In genomic region chr15:78148392-78149067, GRCh38 we compare ENCODE assay signal across 9 cellular contexts. TPM values are rescaled to one million over a fixed set of nuclear protein-coding genes. Genes with fewer than 3 reads are reported as not detected.
DNase-seq lines count a peak whose midpoint lies in the region; ATAC-seq and TF ChIP-seq lines count a peak whose summit lies in the region.
"Had no signal": no experiment of that assay in that cellular context is flagged by ENCODE, and none has a peak within 500 bp of the region (broad histone marks: within the 10 kb centered on the region; RNA-seq: fewer than 3 reads in every experiment).

No MANE protein-coding gene starts in this region.

- intact Hi-C loops in left lung (cut with DNase I) = no loop called here
- intact Hi-C loops in upper lobe of right lung (cut with DNase I) = no loop called here

- H3K27ac ChIP-seq in AG04450 (ENCODE audit: low read depth, low read length) (no peak overlapping the region), left lung (peak overlapping the region in 1 of 2 donors; percentile 82), upper lobe of right lung (peak overlapping the region; percentile 58)

- H3K27ac Mint-ChIP-seq in activated CD8-positive, alpha-beta T cell treated with anti-CD3 and anti-CD28 coated beads, Interleukin-2, amount 10 ng/mL, durations not matched to agents 7 days and 5 days = peak overlapping the region; percentile 92

- no peaks in the 10 kb centered on the region for H3K36me3 ChIP-seq in left lung
- no peaks in the 10 kb centered on the region for H3K36me3 ChIP-seq in upper lobe of right lung

- H3K4me3 Mint-ChIP-seq in activated CD8-positive, alpha-beta T cell treated with anti-CD3 and anti-CD28 coated beads, Interleukin-2, amount 10 ng/mL, durations not matched to agents 7 days and 5 days = peak overlapping the region; percentile 94

- H3K4me3 ChIP-seq in AG04450 (ENCODE audit: low read depth, low read length) (peak overlapping the region; percentile 77), left lung (peak overlapping the region; percentile 86 to 92), upper lobe of right lung (peak overlapping the region; percentile 84)

- H3K9me3 Mint-ChIP-seq in activated CD8-positive, alpha-beta T cell treated with anti-CD3 and anti-CD28 coated beads, Interleukin-2, amount 10 ng/mL, durations not matched to agents 7 days and 5 days (ENCODE audit: insufficient read depth) = no peaks in the 10 kb centered on the region

- peaks cover 48% of the 10 kb centered on the region for H3K4me1 Mint-ChIP-seq in activated CD8-positive, alpha-beta T cell treated with anti-CD3 and anti-CD28 coated beads, Interleukin-2, amount 10 ng/mL, durations not matched to agents 7 days and 5 days (ENCODE audit: low read depth)

- H3K4me1 ChIP-seq in left lung (peaks cover 12 to 29% of the 10 kb centered on the region in 2 donors), upper lobe of right lung (peaks cover 16% of the 10 kb centered on the region)

- H3K9me3 ChIP-seq in AG04450 (ENCODE audit: control insufficient read depth, insufficient read depth, low read length) = no peaks in the 10 kb centered on the region
- H3K9me3 ChIP-seq in left lung = no peaks in the 10 kb centered on the region
- H3K9me3 ChIP-seq in upper lobe of right lung = no peaks in the 10 kb centered on the region

- no peaks in the 10 kb centered on the region for H3K27me3 Mint-ChIP-seq in activated CD8-positive, alpha-beta T cell treated with anti-CD3 and anti-CD28 coated beads, Interleukin-2, amount 10 ng/mL, durations not matched to agents 7 days and 5 days (ENCODE audit: low read depth)

- POLR2A ChIA-PET in AG04450 (lab: Yijun Ruan, JAX) = interaction anchor here (0.6 to 1.0 kb wide), 7 partner anchors 18 to 148 kb away, joined by 3 to 8 read pairs (median 5); partner anchors contain the start of gene CIB2
- POLR2A ChIA-PET in activated CD8-positive, alpha-beta T cell treated with anti-CD3 and anti-CD28 coated beads, Interleukin-2, amount 10 ng/mL, durations not matched to agents 7 days and 5 days (lab: Charles Lee) = interaction anchor here (0.6 to 3.1 kb wide), 10 partner anchors 9 to 63 kb away, joined by 3 to 21 read pairs (median 6); partner anchors contain the start of gene CIB2

- H3K27me3 ChIP-seq in AG04450 (ENCODE audit: control insufficient read depth, insufficient read depth, low read length) (no peaks in the 10 kb centered on the region), left lung (no peaks in the 10 kb centered on the region), upper lobe of right lung (no peaks in the 10 kb centered on the region)

- peak; percentile 3 for ATAC-seq in GM21515 (IDR thresholded peaks at IDR 0.05; ENCODE audit: unreplicated experiment)
- ATAC-seq in activated CD8-positive, alpha-beta T cell treated with anti-CD3 and anti-CD28 coated beads, Interleukin-2, amount 10 ng/mL, durations not matched to agents 7 days and 5 days = peak; percentile 7
- ATAC-seq in left lung = peak; percentile 7
- ATAC-seq in upper lobe of right lung = no peak
- ATAC-seq in HG03521 (IDR thresholded peaks at IDR 0.05; ENCODE audit: unreplicated experiment) = no peak

- DNase-seq in AG04450 (ENCODE audit: low read depth, low spot score) (no peak), left lung (no peak), upper lobe of right lung (no peak), AG08395 (ENCODE audit: low spot score) (no peak), NCI-H2107 treated with DMSO at 0.1 percent for 48 hours (lab: John Stamatoyannopoulos, UW; ENCODE audit: unreplicated experiment) (no peak)
- DNase-seq in activated CD8-positive, alpha-beta T cell treated with anti-CD3 and anti-CD28 coated beads, Interleukin-2, amount 10 ng/mL, durations not matched to agents 7 days and 5 days = no peak

- CTCF ChIA-PET in AG04450 (lab: Charles Lee) = interaction anchor here (1.1 to 1.3 kb wide), 4 partner anchors 40 to 181 kb away, joined by 3 to 5 read pairs (median 4); no protein-coding TSS in a partner anchor
- CTCF ChIA-PET in activated CD8-positive, alpha-beta T cell treated with anti-CD3 and anti-CD28 coated beads, Interleukin-2, amount 10 ng/mL, durations not matched to agents 7 days and 5 days (lab: Charles Lee) = interaction anchor here (0.7 to 4.9 kb wide), 10 partner anchors 11 to 628 kb away, joined by 3 to 34 read pairs (median 4); partner anchors contain the start of gene CIB2

- H3K36me3 Mint-ChIP-seq in activated CD8-positive, alpha-beta T cell treated with anti-CD3 and anti-CD28 coated beads, Interleukin-2, amount 10 ng/mL, durations not matched to agents 7 days and 5 days (ENCODE audit: low read depth) = peaks cover 17% of the 10 kb centered on the region

- no peak for TF ChIP-seq CTCF in AG04450 (IDR thresholded peaks at IDR 0.05; ENCODE audit: low read depth, low read length)
- TF ChIP-seq CTCF in left lung (IDR thresholded peaks at IDR 0.05) = no peak
- no peak for TF ChIP-seq CTCF in upper lobe of right lung (IDR thresholded peaks at IDR 0.05)

RNA-seq across cellular contexts. Expression of gene IDH3A, which starts 0.6 kb away (rescaled TPM):
- 57.0 and 69.1 TPM in 2 replicates for polyA plus RNA-seq in AG04450 (2011; rRNA removed)
- 39.1 and 41.2 TPM in 2 replicates for polyA minus RNA-seq in AG04450 (2011; rRNA and poly(A)+ RNA removed)
- 10 to 100 TPM; 80.7 to 84.2 TPM for total RNA-seq in activated CD8-positive, alpha-beta T cell treated with anti-CD3 and anti-CD28 coated beads, Interleukin-2, amount 10 ng/mL, durations not matched to agents 7 days and 5 days
- total RNA-seq in left lung (10 to 100 TPM; 60.3 to 81.1 TPM), upper lobe of right lung (71.6 TPM)

RNA-seq across cellular contexts. Expression of gene CIB2, which starts 17.3 kb away (rescaled TPM):
- polyA plus RNA-seq in AG04450 (2011; rRNA removed) = 2.7 and 3.7 TPM in 2 replicates
- 3.3 and 3.9 TPM in 2 replicates for polyA minus RNA-seq in AG04450 (2011; rRNA and poly(A)+ RNA removed)
- total RNA-seq in activated CD8-positive, alpha-beta T cell treated with anti-CD3 and anti-CD28 coated beads, Interleukin-2, amount 10 ng/mL, durations not matched to agents 7 days and 5 days = 1 to 10 TPM; 1.4 to 2.2 TPM
- total RNA-seq in left lung = 1 to 10 TPM; 1.3 to 3.5 TPM
- total RNA-seq in upper lobe of right lung = 1.9 TPM

RNA-seq across cellular contexts. Expression of gene SH2D7, which starts 56.2 kb away (rescaled TPM):
- polyA plus RNA-seq in AG04450 (2011; rRNA removed) = 0.04 TPM in 1 of 2 replicates, not detected in the other
- 0.14 TPM in 1 of 2 replicates, not detected in the other for polyA minus RNA-seq in AG04450 (2011; rRNA and poly(A)+ RNA removed)
- under 1 TPM; 0.29 to 0.31 TPM for total RNA-seq in activated CD8-positive, alpha-beta T cell treated with anti-CD3 and anti-CD28 coated beads, Interleukin-2, amount 10 ng/mL, durations not matched to agents 7 days and 5 days
- total RNA-seq in left lung (not detected), upper lobe of right lung (not detected)
- total RNA-seq: renal cortical epithelial cell had no signal

Comparison
In these comparisons a context has a peak if more than half of its experiments do, and no peak if none do; other contexts are left out.
1. ATAC-seq: peak in GM21515 (single experiment), activated CD8-positive, alpha-beta T cell treated with anti-CD3 and anti-CD28 coated beads, Interleukin-2, amount 10 ng/mL, durations not matched to agents 7 days and 5 days (single experiment) and left lung (single experiment); none in upper lobe of right lung (single experiment) and HG03521 (single experiment).
2. Peak in every context shown above with its lines, with median percentiles within 50 percentile points of each other: H3K4me3 ChIP-seq.